8 cellular contexts compared by ENCODE assay signal in the genomic region with DNA sequence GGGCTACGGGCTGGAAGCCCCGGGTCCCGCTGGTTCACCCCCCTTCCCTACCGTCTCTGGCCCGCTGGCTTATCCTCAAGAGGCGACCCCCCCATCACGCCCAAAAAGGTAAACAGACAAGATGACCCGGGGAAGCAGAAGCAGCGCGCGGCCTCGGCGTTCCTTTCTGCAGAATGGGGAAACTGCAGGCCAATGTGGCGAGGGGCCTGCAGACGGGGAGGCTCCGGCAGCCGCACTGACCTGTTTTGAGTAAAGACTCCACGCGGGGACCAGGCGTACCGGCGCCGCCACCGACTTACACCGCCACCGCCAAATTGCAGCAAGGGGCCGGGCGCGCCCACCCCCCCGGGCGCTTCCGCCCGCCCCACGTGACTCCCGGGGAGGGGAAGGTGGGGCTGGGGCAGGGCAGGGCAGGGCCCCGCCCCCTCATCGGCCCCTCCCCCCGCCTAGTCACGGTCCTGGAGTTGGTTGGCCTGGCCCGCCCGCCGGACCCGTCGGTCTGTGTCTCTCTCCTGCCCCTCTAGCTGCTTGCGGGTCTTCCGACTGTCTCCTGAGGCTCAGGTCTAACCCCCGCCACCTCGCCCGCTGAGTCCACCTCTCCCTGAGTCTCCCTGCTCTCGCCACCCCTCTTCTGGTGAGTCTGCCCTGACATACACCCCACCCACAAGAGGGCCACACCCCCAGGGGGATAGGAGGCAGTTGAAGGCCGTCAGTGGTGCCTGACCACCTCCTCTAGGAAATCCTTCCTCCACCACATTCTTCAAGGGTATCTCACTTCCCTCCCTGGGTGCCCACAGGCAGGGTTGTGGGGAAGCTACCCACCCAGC. TPM values are rescaled to one million over a fixed set of nuclear protein-coding genes. Genes with fewer than 3 reads are reported as not detected.
A peak's percentile ranks its signal among the peaks of the same experiment; 100 is the strongest.
DNase-seq lines count a peak whose midpoint lies in the region; ATAC-seq and TF ChIP-seq lines count a peak whose summit lies in the region.

A gene (minus strand): TSS at position 321 of the 827 bp plus-strand sequence. CDS start 25,280 bp downstream, outside the sequence.

- H3K4me1 ChIP-seq in HUES64 (ENCODE audit: insufficient read depth, low read length) (peaks cover 11% of the 10 kb centered on the region), SJSA1 (replicated peaks) (peaks cover 15% of the 10 kb centered on the region), gastroesophageal sphincter (peaks cover 0 to 48% (median 16%) of the 10 kb centered on the region in 3 donors)

- no peaks in the 10 kb centered on the region for H3K9me3 ChIP-seq in HUES64 (ENCODE audit: insufficient read depth, low read depth, low read length)
- no peaks in the 10 kb centered on the region for H3K9me3 ChIP-seq in SJSA1 (replicated peaks)
- H3K9me3 ChIP-seq in gastroesophageal sphincter, result no peaks in the 10 kb centered on the region

- H3K36me3 ChIP-seq in HUES64 (ENCODE audit: insufficient read depth, low read length), result no peaks in the 10 kb centered on the region
- no peaks in the 10 kb centered on the region for H3K36me3 ChIP-seq in SJSA1
- H3K36me3 ChIP-seq in gastroesophageal sphincter, result peaks cover 0 to 29% of the 10 kb centered on the region in 2 donors

- no peaks in the 10 kb centered on the region for H3K27me3 ChIP-seq in HUES64 (ENCODE audit: insufficient read depth, low read length)
- H3K27me3 ChIP-seq in SJSA1 (replicated peaks), result no peaks in the 10 kb centered on the region
- H3K27me3 ChIP-seq in gastroesophageal sphincter, result no peaks in the 10 kb centered on the region

- no peak for TF ChIP-seq POLR2A in gastroesophageal sphincter (IDR thresholded peaks at IDR 0.05)

- under 1% methylated on average over 50 of the region's 51 CpGs for WGBS in HUES64
- 13% methylated on average over 5 of the region's 51 CpGs; no CpG with 5 or more reads in 1 of the 2 donors for WGBS in gastroesophageal sphincter (ENCODE audit: low coverage in 1 of 2), 2 donors

- peak; percentile 60 for ATAC-seq in GM19397 (IDR thresholded peaks at IDR 0.05; ENCODE audit: unreplicated experiment)
- peak; percentile 86 for ATAC-seq in gastroesophageal sphincter

- peak in 1 of 4 experiments; percentile 16 for TF ChIP-seq CTCF in gastroesophageal sphincter (IDR thresholded peaks at IDR 0.05)

- H3K9ac ChIP-seq in HUES64 (ENCODE audit: low read depth, low read length), result peak within 1 kb of the TSS; percentile 79

- H3K4me3 ChIP-seq in HUES64 (ENCODE audit: low read length) (peak within 1 kb of the TSS; percentile 92), SJSA1 (peak within 1 kb of the TSS; percentile 66), gastroesophageal sphincter (peak within 1 kb of the TSS; percentile 68 to 72)

- no peak for TF ChIP-seq EP300 in gastroesophageal sphincter (IDR thresholded peaks at IDR 0.05)

- DNase-seq in CD1c-positive myeloid dendritic cell (ENCODE audit: extremely low spot score) (peak; percentile 81), SJSA1 (ENCODE audit: low read depth in 1 of 2, low spot score in 2 of 2) (peak; percentile 70 to 80), nucleus accumbens (lab: John Stamatoyannopoulos, UW) (peak in 49 of 56 donors; percentile 32 to 87 (median 67)), substantia nigra (lab: John Stamatoyannopoulos, UW) (peak in 45 of 49 donors; percentile 33 to 83 (median 69))
- peak in 3 of 4 experiments; percentile 27 to 80 (median 59) for DNase-seq in activated naive CD4-positive, alpha-beta T cell (lab: John Stamatoyannopoulos, UW)

- H3K27ac ChIP-seq in HUES64 (ENCODE audit: low read depth, low read length) (peak within 1 kb of the TSS; percentile 24; the same call in 1 of the 2 replicates), SJSA1 (peak within 1 kb of the TSS; percentile 71), gastroesophageal sphincter (peak within 1 kb of the TSS in 3 of 4 donors; percentile 36 to 78 (median 59)), substantia nigra (ENCODE audit: low read depth, low read length, poor library complexity, severe bottlenecking) (peak within 1 kb of the TSS; percentile 94)

RNA-seq across cellular contexts. Expression of the gene that starts here (rescaled TPM):
- polyA plus RNA-seq in HUES64 (2013, experiment 1 of 2), result 34.0 TPM
- polyA plus RNA-seq in HUES64 (2013, experiment 2 of 2), result 31.4 TPM
- 26.4 and 31.0 TPM in 2 replicates for total RNA-seq in SJSA1 (2014; rRNA removed; shearing (Covaris generic))
- total RNA-seq in gastroesophageal sphincter, result 100 to 1,000 TPM in 2 of 4 donors, 10 to 100 TPM in 2; 72.4 to 125 (median 95.1) TPM

Comparison
In these comparisons a context has a peak if more than half of its experiments do, and no peak if none do; other contexts are left out.
1. Peak in every context shown above with its lines: DNase-seq, ATAC-seq, H3K4me3 ChIP-seq and H3K27ac ChIP-seq.
2. H3K27ac ChIP-seq: peak in every context shown above with its lines; median percentile 94 in substantia nigra; 71 in SJSA1; 59 in gastroesophageal sphincter; 24 in HUES64.